14 cellular contexts compared by ENCODE assay signal in the genomic region with DNA sequence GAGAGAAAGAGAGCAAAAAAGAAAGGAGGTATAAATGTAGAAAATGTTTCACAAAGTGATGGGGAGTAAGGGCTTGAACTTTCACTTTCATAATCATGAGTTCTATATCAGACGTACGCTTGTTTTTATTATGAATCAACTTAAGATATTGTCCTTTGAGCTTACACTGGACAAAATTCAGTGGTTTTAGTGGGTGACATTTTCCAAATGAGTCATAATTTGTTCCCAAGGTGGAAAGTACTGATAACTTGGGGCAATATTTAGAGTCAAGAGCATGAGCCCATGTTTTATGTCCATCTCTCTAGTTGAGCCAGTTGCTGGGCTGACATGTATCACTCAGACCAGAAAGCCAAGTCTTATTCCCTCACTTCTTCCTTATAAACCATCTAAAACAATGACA.
DNase-seq lines count a peak whose midpoint lies in the region; ATAC-seq, FAIRE-seq and TF ChIP-seq lines count a peak whose summit lies in the region.
"Had no signal": no experiment of that assay in that cellular context is flagged by ENCODE, and none has a peak within 500 bp of the region (broad histone marks: within the 10 kb centered on the region; RNA-seq: fewer than 3 reads in every experiment).

No MANE protein-coding gene starts in this region.

- peaks cover 13% of the 10 kb centered on the region for H3K4me1 Mint-ChIP-seq in activated naive CD8-positive, alpha-beta T cell treated with anti-CD3 and anti-CD28 coated beads, Interleukin-2, amount 10 ng/mL, durations not matched to agents 7 days and 5 days
- H3K4me1 Mint-ChIP-seq in natural killer cell = peaks cover 13 to 19% of the 10 kb centered on the region in 2 donors
- H3K4me1 Mint-ChIP-seq: nephron progenitor cell had no signal

- CTCF ChIA-PET in A673 (lab: Charles Lee) = no interaction called here

- peaks cover 4% of the 10 kb centered on the region for H3K9me3 Mint-ChIP-seq in activated naive CD8-positive, alpha-beta T cell treated with anti-CD3 and anti-CD28 coated beads, Interleukin-2, amount 10 ng/mL, durations not matched to agents 7 days and 5 days
- no peaks in the 10 kb centered on the region for H3K9me3 Mint-ChIP-seq in natural killer cell

- H3K27ac ChIP-seq in A673 (ENCODE audit: low read depth, low read length, poor library complexity, severe bottlenecking) = no peak overlapping the region
- H3K27ac ChIP-seq: breast epithelium, RWPE1 had no signal

- ATAC-seq in HG03432 (IDR thresholded peaks at IDR 0.05; ENCODE audit: unreplicated experiment) (peak; percentile 55), natural killer cell (peak in 2 of 3 donors; percentile 70 to 72)
- peak; percentile 75 for ATAC-seq in activated naive CD8-positive, alpha-beta T cell treated with anti-CD3 and anti-CD28 coated beads, Interleukin-2, amount 10 ng/mL, durations not matched to agents 7 days and 5 days (ENCODE audit: low read depth)
- ATAC-seq: HCT116 had no signal

- intact Hi-C loops in natural killer cell (cut with micrococcal nuclease) (no loop called here), A673 (cut with micrococcal nuclease; ENCODE audit: unreplicated experiment) (no loop called here)

- peak overlapping the region; percentile 78 for H3K4me3 Mint-ChIP-seq in activated naive CD8-positive, alpha-beta T cell treated with anti-CD3 and anti-CD28 coated beads, Interleukin-2, amount 10 ng/mL, durations not matched to agents 7 days and 5 days
- peak overlapping the region; percentile 85 for H3K4me3 Mint-ChIP-seq in natural killer cell
- H3K4me3 Mint-ChIP-seq: nephron progenitor cell had no signal

- POLR2A ChIA-PET in activated naive CD8-positive, alpha-beta T cell treated with anti-CD3 and anti-CD28 coated beads, Interleukin-2, amount 10 ng/mL, durations not matched to agents 7 days and 5 days (lab: Charles Lee) = interaction anchor here (1.9 kb wide), 1 partner anchor 171 kb away, joined by 7 read pairs; no protein-coding TSS in a partner anchor
- POLR2A ChIA-PET in A673 (lab: Charles Lee; ENCODE audit: low non-redundant PET) = no interaction called here

- no peaks in the 10 kb centered on the region for H3K27me3 Mint-ChIP-seq in activated naive CD8-positive, alpha-beta T cell treated with anti-CD3 and anti-CD28 coated beads, Interleukin-2, amount 10 ng/mL, durations not matched to agents 7 days and 5 days
- H3K27me3 Mint-ChIP-seq in natural killer cell (ENCODE audit: low read depth in 2 of 2) = no peaks in the 10 kb centered on the region

- peak; percentile 69 for FAIRE-seq in D721Med (lab: Jason Lieb, UNC)

- no TSS peak for BruUV-seq in A673 (replicated peaks; lab: Mats Ljungman, UMichigan)

- no peaks in the 10 kb centered on the region for H3K27me3 ChIP-seq in A673 (replicated peaks; ENCODE audit: insufficient read depth, low read depth, low read length, poor library complexity)
- H3K27me3 ChIP-seq: breast epithelium had no signal

- H3K36me3 Mint-ChIP-seq in activated naive CD8-positive, alpha-beta T cell treated with anti-CD3 and anti-CD28 coated beads, Interleukin-2, amount 10 ng/mL, durations not matched to agents 7 days and 5 days = peaks cover 3% of the 10 kb centered on the region
- no peaks in the 10 kb centered on the region for H3K36me3 Mint-ChIP-seq in natural killer cell

- no peaks in the 10 kb centered on the region for H3K36me3 ChIP-seq in A673 (ENCODE audit: insufficient read depth, low read length, poor library complexity, severe bottlenecking)
- H3K36me3 ChIP-seq: breast epithelium had no signal

- TF ChIP-seq CTCF in D721Med (IDR thresholded peaks at IDR 0.05; ENCODE audit: insufficient read depth, missing control alignments) = no peak
- TF ChIP-seq CTCF in natural killer cell (IDR thresholded peaks at IDR 0.05) = no peak
- TF ChIP-seq CTCF in A673 (conservative IDR thresholded peaks at IDR 0.05; ENCODE audit: low read depth, low read length) = no peak

- H3K4me1 ChIP-seq in A673 (ENCODE audit: insufficient read depth, low read length, poor library complexity, severe bottlenecking) = no peaks in the 10 kb centered on the region
- H3K4me1 ChIP-seq: breast epithelium had no signal

- H3K27ac Mint-ChIP-seq in activated naive CD8-positive, alpha-beta T cell treated with anti-CD3 and anti-CD28 coated beads, Interleukin-2, amount 10 ng/mL, durations not matched to agents 7 days and 5 days = peak overlapping the region; percentile 77
- H3K27ac Mint-ChIP-seq in natural killer cell = peak overlapping the region; percentile 79 to 82

- DNase-seq in D721Med (ENCODE audit: insufficient read length, low spot score) = no peak
- no peak for DNase-seq in activated naive CD8-positive, alpha-beta T cell treated with anti-CD3 and anti-CD28 coated beads, Interleukin-2, amount 10 ng/mL, durations not matched to agents 7 days and 5 days
- no peak for DNase-seq in natural killer cell
- no peak for DNase-seq in A673 (ENCODE audit: low spot score)
- no peak for DNase-seq in NCI-H2107 (lab: John Stamatoyannopoulos, UW)
- no peak for DNase-seq in D341Med (ENCODE audit: low spot score)
- DNase-seq: left cardiac atrium, NCI-H1092, NCI-H510A treated with DMSO at 0.1 percent for 48 hours, nephron progenitor cell had no signal

- no peak overlapping the region for H3K4me3 ChIP-seq in A673 (ENCODE audit: low read depth, low read length, poor library complexity, severe bottlenecking)
- H3K4me3 ChIP-seq: breast epithelium had no signal

- no peaks in the 10 kb centered on the region for H3K9me3 ChIP-seq in A673 (ENCODE audit: low read depth, low read length, poor library complexity, severe bottlenecking)
- H3K9me3 ChIP-seq: breast epithelium had no signal
